In the genomic region with DNA sequence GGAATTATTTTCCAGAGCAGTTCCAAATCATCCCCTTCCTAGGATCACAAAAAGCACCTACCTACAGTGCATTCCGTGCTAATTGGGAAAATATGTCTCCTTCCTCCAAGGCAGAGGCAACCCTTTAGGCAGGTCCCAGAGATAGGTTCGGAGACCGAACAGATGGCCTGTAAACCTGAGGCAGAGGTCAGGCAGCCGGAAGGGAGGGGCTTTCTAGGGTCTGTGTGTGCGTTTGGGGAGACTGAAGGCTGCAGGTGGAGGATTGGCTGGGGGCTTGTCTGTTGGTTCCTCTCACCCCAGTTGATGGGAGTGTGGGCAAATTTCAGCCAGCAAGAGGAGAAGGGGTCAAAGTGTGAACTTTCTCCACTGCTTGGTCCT, we compare ENCODE assay signal across 17 cellular contexts. TPM values are rescaled to one million over a fixed set of nuclear protein-coding genes. Genes with fewer than 3 reads are reported as not detected.
A peak's percentile ranks its signal among the peaks of the same experiment; 100 is the strongest.
DNase-seq lines count a peak whose midpoint lies in the region; ATAC-seq, FAIRE-seq and TF ChIP-seq lines count a peak whose summit lies in the region.
"Had no signal": no experiment of that assay in that cellular context is flagged by ENCODE, and none has a peak within 500 bp of the region (broad histone marks: within the 10 kb centered on the region; RNA-seq: fewer than 3 reads in every experiment).

No MANE protein-coding gene starts in this region.

- no peaks in the 10 kb centered on the region for H3K79me2 ChIP-seq in HepG2 (ENCODE audit: insufficient read depth, low read length)
- no peaks in the 10 kb centered on the region for H3K79me2 ChIP-seq in Karpas-422 (ENCODE audit: low read length)

- intact Hi-C loops in HepG2 (cut with micrococcal nuclease; ENCODE audit: unreplicated experiment) (no loop called here), right lobe of liver (cut with DNase I) (loop anchor here in 1 of 2 donors (2.0 kb wide), 1 partner anchor 23 kb away; no protein-coding TSS in a partner anchor)

- DNase-seq in HepG2 (ENCODE audit: low spot score) (no peak), right lobe of liver (no peak), type B pancreatic cell (ENCODE audit: extremely low spot score, unreplicated experiment) (no peak), Karpas-422 (no peak)
- DNase-seq: activated naive CD4-positive, alpha-beta T cell treated with anti-CD3 and anti-CD28 coated beads, Interleukin-2, amount 50 U/mL, for 16 hours; NCI-H1436; PC-3; stimulated activated CD4-positive, alpha-beta T cell treated with anti-CD3 and anti-CD28 coated beads, Interleukin-15, amount 100 ng/mL, for 24 hours had no signal

- H3K4me1 Mint-ChIP-seq in type B pancreatic cell (ENCODE audit: unreplicated experiment) = peaks cover 34% of the 10 kb centered on the region

- TF ChIP-seq RAD21 in HepG2 (CRISPR knock-in tag; IDR thresholded peaks at IDR 0.05) = no peak

- no peak overlapping the region for H3K27ac Mint-ChIP-seq in type B pancreatic cell

- CTCF ChIA-PET in HepG2 (lab: Yijun Ruan, JAX; ENCODE audit: low intra/inter-chr PET ratio, low total read pairs) = interaction anchor here (1.1 to 1.6 kb wide), 4 partner anchors 9 to 30 kb away, joined by 3 to 4 read pairs (median 3); no protein-coding TSS in a partner anchor

- no peak for TF ChIP-seq POLR2A in HepG2 (IDR thresholded peaks at IDR 0.05; ENCODE audit: insufficient read depth in 1 of 2, low read depth in 2 of 2, low read length in 2 of 2)
- TF ChIP-seq POLR2A in right lobe of liver (IDR thresholded peaks at IDR 0.05) = no peak

- H3K9ac ChIP-seq in HepG2 (ENCODE audit: insufficient read depth, low read depth, low read length) (0 out of 2 replicates have a peak overlapping the region, but pooled peaks have one; percentile 13), iPS-15b (ENCODE audit: low read depth, low read length) (no peak overlapping the region), Karpas-422 (ENCODE audit: low read length) (no peak overlapping the region)

- no peaks in the 10 kb centered on the region for H3K9me2 ChIP-seq in Karpas-422 (replicated peaks; ENCODE audit: insufficient read depth, low read length)

- H3K27ac ChIP-seq in HepG2 (ENCODE audit: extremely low read length, insufficient read depth, low read length) (no peak overlapping the region), right lobe of liver (no peak overlapping the region), Karpas-422 (ENCODE audit: low read length) (no peak overlapping the region)
- H3K27ac ChIP-seq: VCaP had no signal

- BruUV-seq in HepG2 (replicated peaks; lab: Mats Ljungman, UMichigan) = no TSS peak

- peaks cover 21% of the 10 kb centered on the region for H3K4me1 ChIP-seq in HepG2 (ENCODE audit: insufficient read depth, low read length)
- H3K4me1 ChIP-seq in right lobe of liver = peaks cover 0 to 9% (median 0%) of the 10 kb centered on the region in 4 donors
- H3K4me1 ChIP-seq in iPS-15b (ENCODE audit: control insufficient read depth, insufficient read depth, low read length) = peaks cover 18% of the 10 kb centered on the region
- H3K4me1 ChIP-seq in Karpas-422 (ENCODE audit: low read length) = no peaks in the 10 kb centered on the region

- POLR2A ChIA-PET in HepG2 (lab: Yijun Ruan, JAX) = interaction anchor here (0.8 to 1.8 kb wide), 2 partner anchors 19 to 28 kb away, joined by 3 to 8 read pairs; a partner anchor contains a TSS

- H4K20me1 ChIP-seq in HepG2 (ENCODE audit: insufficient read depth, low read length) = no peaks in the 10 kb centered on the region
- no peaks in the 10 kb centered on the region for H4K20me1 ChIP-seq in Karpas-422 (ENCODE audit: insufficient read depth, low read depth, low read length)

- no peak for TF ChIP-seq EP300 in HepG2 (IDR thresholded peaks at IDR 0.05; ENCODE audit: low read depth in 2 of 2, low read length in 2 of 2)
- TF ChIP-seq EP300 in HepG2 (CRISPR knock-in tag; IDR thresholded peaks at IDR 0.05; ENCODE audit: borderline replicate concordance) = no peak

- H3K36me3 Mint-ChIP-seq in type B pancreatic cell = no peaks in the 10 kb centered on the region

- H3K4me3 ChIP-seq in HepG2 (replicated peaks in 1 of 3; ENCODE audit: insufficient read depth in 1 of 3, low read depth in 2 of 3, low read length in 3 of 3) (peak overlapping the region in 2 of 3 experiments; percentile 56 to 68; a peak in 3 of 6 replicates), right lobe of liver (no peak overlapping the region), iPS-15b (ENCODE audit: low read depth, low read length) (peak overlapping the region; percentile 75), Karpas-422 (ENCODE audit: low read length) (no peak overlapping the region)

- peaks cover 38% of the 10 kb centered on the region for H3K27me3 Mint-ChIP-seq in type B pancreatic cell

- TF ChIP-seq CTCF in HepG2 (CRISPR knock-in tag; IDR thresholded peaks at IDR 0.05) (no peak), right lobe of liver (IDR thresholded peaks at IDR 0.05) (no peak), type B pancreatic cell (conservative IDR thresholded peaks at IDR 0.05) (no peak)

- H3K36me3 ChIP-seq in HepG2 (replicated peaks in 1 of 2; ENCODE audit: control insufficient read depth in 1 of 2, insufficient read depth in 2 of 2, low read length in 2 of 2) (no peaks in the 10 kb centered on the region), right lobe of liver (no peaks in the 10 kb centered on the region), iPS-15b (ENCODE audit: control insufficient read depth, insufficient read depth, low read length) (no peaks in the 10 kb centered on the region), Karpas-422 (ENCODE audit: insufficient read depth, low read length) (no peaks in the 10 kb centered on the region)

- H3K4me2 ChIP-seq in HepG2 (ENCODE audit: low read depth, low read length) = peak overlapping the region; percentile 75
- no peak overlapping the region for H3K4me2 ChIP-seq in Karpas-422 (ENCODE audit: low read depth, low read length, poor library complexity, severe bottlenecking)

- FAIRE-seq in HepG2 (lab: Jason Lieb, UNC) = no peak
- FAIRE-seq: frontal cortex had no signal

- peak; percentile 16; the same call in 2 of the 3 replicates for ATAC-seq in HepG2
- no peak for ATAC-seq in right lobe of liver
- ATAC-seq in GM21576 (IDR thresholded peaks at IDR 0.05; ENCODE audit: unreplicated experiment) = no peak
- ATAC-seq: PC-3 had no signal

- H3K27me3 ChIP-seq in HepG2 (ENCODE audit: control insufficient read depth in 1 of 2, insufficient read depth in 2 of 2, low read length in 2 of 2) = peaks cover 1 to 17% of the 10 kb centered on the region in 2 experiments; a peak in 3 of 5 replicates
- no peaks in the 10 kb centered on the region for H3K27me3 ChIP-seq in right lobe of liver
- H3K27me3 ChIP-seq in iPS-15b (ENCODE audit: control insufficient read depth, insufficient read depth, low read length) = peaks cover 51% of the 10 kb centered on the region
- H3K27me3 ChIP-seq in Karpas-422 (ENCODE audit: low read length) = no peaks in the 10 kb centered on the region

- in situ Hi-C loops in HepG2 (cut with HindIII; ENCODE audit: extremely low pct_ligation_motif_present, low pct_unique_long_range_greater_than_20kb) = no loop called here

- H3K9me3 Mint-ChIP-seq in type B pancreatic cell = no peaks in the 10 kb centered on the region

- WGBS in HepG2 (ENCODE audit: low lambda C conversion rate) = 18% methylated on average over 3 of the region's 5 CpGs
- 26% methylated on average over 5 of the region's 5 CpGs for WGBS in right lobe of liver (ENCODE audit: insufficient coverage, low coverage, low lambda C conversion rate, missing lambda C conversion rate)

- H3K9me3 ChIP-seq in HepG2 (ENCODE audit: low read length) = no peaks in the 10 kb centered on the region
- no peaks in the 10 kb centered on the region for H3K9me3 ChIP-seq in right lobe of liver
- no peaks in the 10 kb centered on the region for H3K9me3 ChIP-seq in iPS-15b (ENCODE audit: control insufficient read depth, insufficient read depth, low read length)
- no peaks in the 10 kb centered on the region for H3K9me3 ChIP-seq in Karpas-422 (ENCODE audit: low read length)

- H2AFZ ChIP-seq in HepG2 (ENCODE audit: low read length) (no peak overlapping the region), Karpas-422 (ENCODE audit: low read length) (no peak overlapping the region)

- H3K4me3 Mint-ChIP-seq in type B pancreatic cell = peak overlapping the region; percentile 71

RNA-seq across cellular contexts. Expression of a gene that starts 7.1 kb away (rescaled TPM):
- total RNA-seq in HepG2 (2016; rRNA removed; fragmentation: Illumina TruSeq; extraction: Trizol) (0.13 TPM in 1 of 2 replicates, not detected in the other), right lobe of liver (1 to 10 TPM in 1 of 6 experiments, under 1 TPM in 4, not detected in 1; 0.18 to 1.4 (median 0.27) TPM), type B pancreatic cell (ENCODE audit: low replicate concordance) (1.6 and 7.7 TPM in 2 replicates)
- not detected in 2 replicates for total RNA-seq in HepG2 (2016; cell fraction: cytosol; rRNA removed; fragmentation: Illumina TruSeq; extraction: Trizol; ENCODE audit: low read depth)
- 0.15 TPM in 1 of 2 replicates, not detected in the other for total RNA-seq in HepG2 (2016; cell fraction: insoluble cytoplasmic fraction; rRNA removed; fragmentation: Illumina TruSeq; extraction: Trizol)
- total RNA-seq in HepG2 (2016; cell fraction: membrane; rRNA removed; fragmentation: Illumina TruSeq; extraction: Trizol) = not detected in 2 replicates
- 0.50 TPM in 1 of 2 replicates, not detected in the other for total RNA-seq in HepG2 (2016; cell fraction: nucleus; rRNA removed; fragmentation: Illumina TruSeq; extraction: Trizol)
- polyA plus RNA-seq in HepG2 (2011; rRNA removed) = 0.25 and 0.60 TPM in 2 replicates
- 0.18 and 0.19 TPM in 2 replicates for polyA plus RNA-seq in HepG2 (2011; cell fraction: cytosol; rRNA removed)
- 0.92 and 1.2 TPM in 2 replicates for polyA plus RNA-seq in HepG2 (2011; cell fraction: nucleus; rRNA removed)
- 0.19 TPM in 1 of 2 replicates, not detected in the other for polyA plus RNA-seq in HepG2 (2012)
- polyA plus RNA-seq in HepG2 (2016; cell fraction: cytosol; fragmentation: Illumina TruSeq; extraction: Trizol; ENCODE audit: low read depth) = 0.06 TPM in 1 of 2 replicates, not detected in the other
- not detected in 2 replicates for polyA plus RNA-seq in HepG2 (2016; cell fraction: insoluble cytoplasmic fraction; fragmentation: Illumina TruSeq; extraction: Trizol; ENCODE audit: low read depth)
- not detected in 2 replicates for polyA plus RNA-seq in HepG2 (2016; cell fraction: membrane; fragmentation: Illumina TruSeq; extraction: Trizol; ENCODE audit: low read depth)
- polyA plus RNA-seq in HepG2 (2016; cell fraction: nucleus; fragmentation: Illumina TruSeq; extraction: Trizol; ENCODE audit: insufficient read depth, low read depth) = 0.37 and 0.55 TPM in 2 replicates
- polyA minus RNA-seq in HepG2 (2011; rRNA and poly(A)+ RNA removed; ENCODE audit: low replicate concordance) = 0.16 and 81.5 TPM in 2 replicates
- 0.89 and 0.97 TPM in 2 replicates for polyA minus RNA-seq in HepG2 (2011; cell fraction: cytosol; rRNA and poly(A)+ RNA removed)
- polyA minus RNA-seq in HepG2 (2011; cell fraction: nucleus; rRNA and poly(A)+ RNA removed) = 0.64 TPM in 1 of 2 replicates, not detected in the other
- 0.32 TPM in 1 of 2 replicates, not detected in the other for total RNA-seq in Karpas-422 (2014; rRNA removed; shearing (Covaris generic); ENCODE audit: low replicate concordance)
- total RNA-seq: A673, frontal cortex had no signal

RNA-seq across cellular contexts. Expression of a gene that starts 19.0 kb away (rescaled TPM):
- total RNA-seq in HepG2 (2016; rRNA removed; fragmentation: Illumina TruSeq; extraction: Trizol) = 9.6 and 18.7 TPM in 2 replicates
- total RNA-seq in HepG2 (2016; cell fraction: cytosol; rRNA removed; fragmentation: Illumina TruSeq; extraction: Trizol; ENCODE audit: low read depth) = 4.7 and 6.3 TPM in 2 replicates
- total RNA-seq in HepG2 (2016; cell fraction: insoluble cytoplasmic fraction; rRNA removed; fragmentation: Illumina TruSeq; extraction: Trizol) = 10.9 and 18.3 TPM in 2 replicates
- total RNA-seq in HepG2 (2016; cell fraction: membrane; rRNA removed; fragmentation: Illumina TruSeq; extraction: Trizol) = 5.4 and 5.5 TPM in 2 replicates
- 20.5 and 25.3 TPM in 2 replicates for total RNA-seq in HepG2 (2016; cell fraction: nucleus; rRNA removed; fragmentation: Illumina TruSeq; extraction: Trizol)
- polyA plus RNA-seq in HepG2 (2011; rRNA removed) = 16.1 and 16.7 TPM in 2 replicates
- 4.3 and 6.9 TPM in 2 replicates for polyA plus RNA-seq in HepG2 (2011; cell fraction: cytosol; rRNA removed)
- 36.9 and 41.9 TPM in 2 replicates for polyA plus RNA-seq in HepG2 (2011; cell fraction: nucleus; rRNA removed)
- 12.3 and 15.7 TPM in 2 replicates for polyA plus RNA-seq in HepG2 (2012)
- 2.4 and 2.9 TPM in 2 replicates for polyA plus RNA-seq in HepG2 (2016; cell fraction: cytosol; fragmentation: Illumina TruSeq; extraction: Trizol; ENCODE audit: low read depth)
- polyA plus RNA-seq in HepG2 (2016; cell fraction: insoluble cytoplasmic fraction; fragmentation: Illumina TruSeq; extraction: Trizol; ENCODE audit: low read depth) = 16.1 and 23.3 TPM in 2 replicates
- 3.6 and 4.5 TPM in 2 replicates for polyA plus RNA-seq in HepG2 (2016; cell fraction: membrane; fragmentation: Illumina TruSeq; extraction: Trizol; ENCODE audit: low read depth)
- polyA plus RNA-seq in HepG2 (2016; cell fraction: nucleus; fragmentation: Illumina TruSeq; extraction: Trizol; ENCODE audit: insufficient read depth, low read depth) = 70.5 and 75.9 TPM in 2 replicates
- polyA minus RNA-seq in HepG2 (2011; rRNA and poly(A)+ RNA removed; ENCODE audit: low replicate concordance) = 12.4 and 18.2 TPM in 2 replicates
- polyA minus RNA-seq in HepG2 (2011; cell fraction: cytosol; rRNA and poly(A)+ RNA removed) = 2.9 and 3.6 TPM in 2 replicates
- polyA minus RNA-seq in HepG2 (2011; cell fraction: nucleus; rRNA and poly(A)+ RNA removed) = 16.5 and 18.7 TPM in 2 replicates
- 10 to 100 TPM in 2 of 6 experiments, 1 to 10 TPM in 4; 6.5 to 13.5 (median 9.8) TPM for total RNA-seq in right lobe of liver
- total RNA-seq in type B pancreatic cell (ENCODE audit: low replicate concordance) = 44.5 and 64.9 TPM in 2 replicates
- total RNA-seq in Karpas-422 (2014; rRNA removed; shearing (Covaris generic); ENCODE audit: low replicate concordance) = 11.0 and 27.8 TPM in 2 replicates

RNA-seq across cellular contexts. Expression of a gene that starts 28.5 kb away (rescaled TPM):
- total RNA-seq in HepG2 (2016; rRNA removed; fragmentation: Illumina TruSeq; extraction: Trizol) (not detected in 2 replicates), right lobe of liver (under 1 TPM in 2 of 6 experiments, not detected in 4; 0.80 to 0.87 TPM), type B pancreatic cell (ENCODE audit: low replicate concordance) (0.85 and 3.9 TPM in 2 replicates)
- not detected in 2 replicates for total RNA-seq in HepG2 (2016; cell fraction: cytosol; rRNA removed; fragmentation: Illumina TruSeq; extraction: Trizol; ENCODE audit: low read depth)
- not detected in 2 replicates for total RNA-seq in HepG2 (2016; cell fraction: insoluble cytoplasmic fraction; rRNA removed; fragmentation: Illumina TruSeq; extraction: Trizol)
- total RNA-seq in HepG2 (2016; cell fraction: membrane; rRNA removed; fragmentation: Illumina TruSeq; extraction: Trizol) = not detected in 2 replicates
- total RNA-seq in HepG2 (2016; cell fraction: nucleus; rRNA removed; fragmentation: Illumina TruSeq; extraction: Trizol) = not detected in 2 replicates
- polyA plus RNA-seq in HepG2 (2011; rRNA removed) = not detected in 2 replicates
- polyA plus RNA-seq in HepG2 (2011; cell fraction: cytosol; rRNA removed) = not detected in 2 replicates
- polyA plus RNA-seq in HepG2 (2011; cell fraction: nucleus; rRNA removed) = not detected in 2 replicates
- polyA plus RNA-seq in HepG2 (2012) = not detected in 2 replicates
- not detected in 2 replicates for polyA plus RNA-seq in HepG2 (2016; cell fraction: cytosol; fragmentation: Illumina TruSeq; extraction: Trizol; ENCODE audit: low read depth)
- not detected in 2 replicates for polyA plus RNA-seq in HepG2 (2016; cell fraction: insoluble cytoplasmic fraction; fragmentation: Illumina TruSeq; extraction: Trizol; ENCODE audit: low read depth)
- polyA plus RNA-seq in HepG2 (2016; cell fraction: membrane; fragmentation: Illumina TruSeq; extraction: Trizol; ENCODE audit: low read depth) = not detected in 2 replicates
- polyA plus RNA-seq in HepG2 (2016; cell fraction: nucleus; fragmentation: Illumina TruSeq; extraction: Trizol; ENCODE audit: insufficient read depth, low read depth) = not detected in 2 replicates
- 0.08 and 1.3 TPM in 2 replicates for polyA minus RNA-seq in HepG2 (2011; rRNA and poly(A)+ RNA removed; ENCODE audit: low replicate concordance)
- not detected in 2 replicates for polyA minus RNA-seq in HepG2 (2011; cell fraction: cytosol; rRNA and poly(A)+ RNA removed)
- polyA minus RNA-seq in HepG2 (2011; cell fraction: nucleus; rRNA and poly(A)+ RNA removed) = not detected in 2 replicates
- total RNA-seq in Karpas-422 (2014; rRNA removed; shearing (Covaris generic); ENCODE audit: low replicate concordance) = not detected in 2 replicates
- total RNA-seq: A673, LHCN-M2, mononuclear cell had no signal

RNA-seq across cellular contexts. Expression of a gene that starts 53.4 kb away (rescaled TPM):
- 11.1 and 13.2 TPM in 2 replicates for total RNA-seq in HepG2 (2016; rRNA removed; fragmentation: Illumina TruSeq; extraction: Trizol)
- total RNA-seq in HepG2 (2016; cell fraction: cytosol; rRNA removed; fragmentation: Illumina TruSeq; extraction: Trizol; ENCODE audit: low read depth) = 1.6 and 1.9 TPM in 2 replicates
- total RNA-seq in HepG2 (2016; cell fraction: insoluble cytoplasmic fraction; rRNA removed; fragmentation: Illumina TruSeq; extraction: Trizol) = 11.4 and 13.3 TPM in 2 replicates
- total RNA-seq in HepG2 (2016; cell fraction: membrane; rRNA removed; fragmentation: Illumina TruSeq; extraction: Trizol) = 4.8 and 5.0 TPM in 2 replicates
- total RNA-seq in HepG2 (2016; cell fraction: nucleus; rRNA removed; fragmentation: Illumina TruSeq; extraction: Trizol) = 15.9 and 20.2 TPM in 2 replicates
- polyA plus RNA-seq in HepG2 (2011; rRNA removed) = 1.7 and 2.0 TPM in 2 replicates
- 0.50 and 1.1 TPM in 2 replicates for polyA plus RNA-seq in HepG2 (2011; cell fraction: cytosol; rRNA removed)
- polyA plus RNA-seq in HepG2 (2011; cell fraction: nucleus; rRNA removed) = 3.7 and 3.9 TPM in 2 replicates
- 2.0 and 3.4 TPM in 2 replicates for polyA plus RNA-seq in HepG2 (2012)
- 0.23 and 0.31 TPM in 2 replicates for polyA plus RNA-seq in HepG2 (2016; cell fraction: cytosol; fragmentation: Illumina TruSeq; extraction: Trizol; ENCODE audit: low read depth)
- polyA plus RNA-seq in HepG2 (2016; cell fraction: insoluble cytoplasmic fraction; fragmentation: Illumina TruSeq; extraction: Trizol; ENCODE audit: low read depth) = 4.8 and 6.6 TPM in 2 replicates
- 0.88 and 0.95 TPM in 2 replicates for polyA plus RNA-seq in HepG2 (2016; cell fraction: membrane; fragmentation: Illumina TruSeq; extraction: Trizol; ENCODE audit: low read depth)
- 9.2 and 9.7 TPM in 2 replicates for polyA plus RNA-seq in HepG2 (2016; cell fraction: nucleus; fragmentation: Illumina TruSeq; extraction: Trizol; ENCODE audit: insufficient read depth, low read depth)
- polyA minus RNA-seq in HepG2 (2011; rRNA and poly(A)+ RNA removed; ENCODE audit: low replicate concordance) = 3.7 and 5.8 TPM in 2 replicates
- 2.0 and 2.1 TPM in 2 replicates for polyA minus RNA-seq in HepG2 (2011; cell fraction: cytosol; rRNA and poly(A)+ RNA removed)
- polyA minus RNA-seq in HepG2 (2011; cell fraction: nucleus; rRNA and poly(A)+ RNA removed) = 25.6 and 34.8 TPM in 2 replicates
- 1 to 10 TPM; 1.7 to 4.0 (median 2.2) TPM for total RNA-seq in right lobe of liver
- total RNA-seq in type B pancreatic cell (ENCODE audit: low replicate concordance) = 13.1 and 18.2 TPM in 2 replicates
- total RNA-seq in Karpas-422 (2014; rRNA removed; shearing (Covaris generic); ENCODE audit: low replicate concordance) = 14.4 and 18.5 TPM in 2 replicates

RNA-seq across cellular contexts. Expression of a gene that starts 57.8 kb away (rescaled TPM):
- total RNA-seq in HepG2 (2016; rRNA removed; fragmentation: Illumina TruSeq; extraction: Trizol) = not detected in 2 replicates
- total RNA-seq in HepG2 (2016; cell fraction: cytosol; rRNA removed; fragmentation: Illumina TruSeq; extraction: Trizol; ENCODE audit: low read depth) = not detected in 2 replicates
- not detected in 2 replicates for total RNA-seq in HepG2 (2016; cell fraction: insoluble cytoplasmic fraction; rRNA removed; fragmentation: Illumina TruSeq; extraction: Trizol)
- total RNA-seq in HepG2 (2016; cell fraction: membrane; rRNA removed; fragmentation: Illumina TruSeq; extraction: Trizol) = not detected in 2 replicates
- not detected in 2 replicates for total RNA-seq in HepG2 (2016; cell fraction: nucleus; rRNA removed; fragmentation: Illumina TruSeq; extraction: Trizol)
- not detected in 2 replicates for polyA plus RNA-seq in HepG2 (2011; rRNA removed)
- polyA plus RNA-seq in HepG2 (2011; cell fraction: cytosol; rRNA removed) = not detected in 2 replicates
- polyA plus RNA-seq in HepG2 (2011; cell fraction: nucleus; rRNA removed) = not detected in 2 replicates
- polyA plus RNA-seq in HepG2 (2012) = not detected in 2 replicates
- not detected in 2 replicates for polyA plus RNA-seq in HepG2 (2016; cell fraction: cytosol; fragmentation: Illumina TruSeq; extraction: Trizol; ENCODE audit: low read depth)
- polyA plus RNA-seq in HepG2 (2016; cell fraction: insoluble cytoplasmic fraction; fragmentation: Illumina TruSeq; extraction: Trizol; ENCODE audit: low read depth) = not detected in 2 replicates
- polyA plus RNA-seq in HepG2 (2016; cell fraction: membrane; fragmentation: Illumina TruSeq; extraction: Trizol; ENCODE audit: low read depth) = not detected in 2 replicates
- polyA plus RNA-seq in HepG2 (2016; cell fraction: nucleus; fragmentation: Illumina TruSeq; extraction: Trizol; ENCODE audit: insufficient read depth, low read depth) = not detected in 2 replicates
- polyA minus RNA-seq in HepG2 (2011; rRNA and poly(A)+ RNA removed; ENCODE audit: low replicate concordance) = not detected in 2 replicates
- polyA minus RNA-seq in HepG2 (2011; cell fraction: cytosol; rRNA and poly(A)+ RNA removed) = not detected in 2 replicates
- not detected in 2 replicates for polyA minus RNA-seq in HepG2 (2011; cell fraction: nucleus; rRNA and poly(A)+ RNA removed)
- not detected for total RNA-seq in right lobe of liver
- not detected in 2 replicates for total RNA-seq in type B pancreatic cell (ENCODE audit: low replicate concordance)
- not detected in 2 replicates for total RNA-seq in Karpas-422 (2014; rRNA removed; shearing (Covaris generic); ENCODE audit: low replicate concordance)
- total RNA-seq: A673, frontal cortex, kidney epithelial cell, LHCN-M2, mononuclear cell, PC-3, temporal lobe had no signal

Comparison
In these comparisons a context has a peak if more than half of its experiments do, and no peak if none do; other contexts are left out.
1. H3K4me3 ChIP-seq: peak in HepG2 (2 of 3) and iPS-15b (single experiment); none in right lobe of liver (0 of 3) and Karpas-422 (single experiment).